Comparison of ENCODE assay signal across 28 cellular contexts in genomic region chr12:9805883-9806282, GRCh38. TPM values are rescaled to one million over a fixed set of nuclear protein-coding genes. Genes with fewer than 3 reads are reported as not detected.
DNase-seq lines count a peak whose midpoint lies in the region; ATAC-seq, FAIRE-seq and TF ChIP-seq lines count a peak whose summit lies in the region.
"Had no signal": no experiment of that assay in that cellular context is flagged by ENCODE, and none has a peak within 500 bp of the region (broad histone marks: within the 10 kb centered on the region; RNA-seq: fewer than 3 reads in every experiment).

No MANE protein-coding gene starts in this region.

- TF ChIP-seq CTCF in A549 (IDR thresholded peaks at IDR 0.05) (no peak), vagina (IDR thresholded peaks at IDR 0.05) (no peak)

- H3K27ac ChIP-seq in A549 (no peak overlapping the region), small intestine (ENCODE audit: low read depth in 1 of 2, low read length in 1 of 2) (no peak overlapping the region), vagina (no peak overlapping the region)
- H3K27ac ChIP-seq: 22Rv1, BLaER1 had no signal

- H3K27me3 ChIP-seq in small intestine (ENCODE audit: control insufficient read depth in 2 of 2, insufficient read depth in 2 of 2, low read length in 2 of 2) (no peaks in the 10 kb centered on the region), vagina (no peaks in the 10 kb centered on the region)
- H3K27me3 ChIP-seq: BLaER1 had no signal

- intact Hi-C loops in sciatic nerve (cut with DNase I): no loop called here
- intact Hi-C loops in vagina (cut with DNase I): no loop called here

- H3K9me3 ChIP-seq in A549 (no peaks in the 10 kb centered on the region), small intestine (ENCODE audit: control insufficient read depth, low read depth) (no peaks in the 10 kb centered on the region), vagina (no peaks in the 10 kb centered on the region)
- H3K9me3 ChIP-seq: BE2C, BLaER1 had no signal

- no peak for FAIRE-seq in A549 (lab: Jason Lieb, UNC)
- peak; percentile 21 for FAIRE-seq in endometrium (lab: Jason Lieb, UNC)
- FAIRE-seq in small intestine (lab: Jason Lieb, UNC): peak; percentile 49
- FAIRE-seq: GM12891, GM19239 had no signal

- H3K4me2 ChIP-seq in A549: no peak overlapping the region
- H3K4me2 ChIP-seq: BLaER1 had no signal

- H3K4me3 ChIP-seq in A549 (no peak overlapping the region), small intestine (ENCODE audit: low read depth in 1 of 2, low read length in 2 of 2) (no peak overlapping the region), vagina (no peak overlapping the region)
- H3K4me3 ChIP-seq: BLaER1 had no signal

- no peak for TF ChIP-seq POLR2A in A549 (IDR thresholded peaks at IDR 0.05; ENCODE audit: low read length)
- no peak for TF ChIP-seq POLR2A in vagina (IDR thresholded peaks at IDR 0.05)

- ATAC-seq in A549 (no peak), sciatic nerve (no peak)

- POLR2A ChIA-PET in A549 (lab: Yijun Ruan, JAX): no interaction called here

- H3K36me3 ChIP-seq in small intestine (ENCODE audit: control insufficient read depth in 2 of 2, insufficient read depth in 2 of 2, low read length in 2 of 2) (no peaks in the 10 kb centered on the region), vagina (no peaks in the 10 kb centered on the region)
- H3K36me3 ChIP-seq: BE2C, BLaER1 had no signal

- DNase-seq in A549 (ENCODE audit: low read depth in 1 of 2, low spot score in 1 of 2) (no peak), small intestine (no peak), sciatic nerve (ENCODE audit: low spot score) (no peak), vagina (ENCODE audit: extremely low spot score in 2 of 2) (no peak)
- DNase-seq: ACHN; BE2C; C1 segment of cervical spinal cord; CD4-positive, alpha-beta memory T cell; CD4-positive, CD25-positive, alpha-beta regulatory T cell; CD8-positive, alpha-beta memory T cell; COR-L47; DMS 273 treated with DMSO at 0.1 percent for 48 hours; DMS153; DMS53; DMS79; DND-41; EL; GDM1 had no signal

- no peak for TF ChIP-seq EP300 in A549 (IDR thresholded peaks at IDR 0.05)

- no peak for TF ChIP-seq RAD21 in A549 (conservative IDR thresholded peaks at IDR 0.05 in 1 of 2, IDR thresholded peaks at IDR 0.05 in 1 of 2)

- CTCF ChIA-PET in A549 (lab: Yijun Ruan, JAX): interaction anchor here (1.2 kb wide), 1 partner anchor 9 kb away, joined by 3 read pairs; no protein-coding TSS in a partner anchor

- H3K4me1 ChIP-seq in A549 (no peaks in the 10 kb centered on the region), small intestine (ENCODE audit: control insufficient read depth in 2 of 2, insufficient read depth in 1 of 2, low read depth in 1 of 2, low read length in 1 of 2) (no peaks in the 10 kb centered on the region), vagina (no peaks in the 10 kb centered on the region)
- H3K4me1 ChIP-seq: BE2C had no signal

- WGBS in A549 (ENCODE audit: missing lambda C conversion rate): 22% methylated on average over 2 of the region's 2 CpGs
- WGBS in small intestine, 3 donors: 86 to 97% (median 92%) methylated on average over 2 of the region's 2 CpGs

TF ChIP-seq in A549, 52 proteins besides CTCF, POLR2A, EP300 and RAD21:
- TF ChIP-seq CBX8 (IDR thresholded peaks at IDR 0.05): peak; percentile 39; the same call in 1 of the 2 replicates
- TF ChIP-seq HOXB5 (CRISPR knock-in tag; IDR thresholded peaks at IDR 0.05): no peak
- peak; percentile 94; the same call in 1 of the 2 replicates for TF ChIP-seq RNF2 (IDR thresholded peaks at IDR 0.05; ENCODE audit: borderline replicate concordance, low read depth)
- no peak for TF ChIP-seq POLR2AphosphoS2 (conservative IDR thresholded peaks at IDR 0.05; ENCODE audit: low read length)
- TF ChIP-seq TP53 (CRISPR knock-in tag; IDR thresholded peaks at IDR 0.05): no peak
- no peak for TF ChIP-seq RFX5 (IDR thresholded peaks at IDR 0.05)
- TF ChIP-seq SMC3 (IDR thresholded peaks at IDR 0.05): no peak
- no peak for TF ChIP-seq ELK1 (IDR thresholded peaks at IDR 0.05; ENCODE audit: low read depth, low read length)

RNA-seq across cellular contexts. Expression of gene KLRF1, which starts 21.4 kb away (rescaled TPM):
- polyA plus RNA-seq in A549 (2011; rRNA removed) (not detected in 2 replicates), A549 (2017; fragmentation: RNase III; extraction: RNeasy Plus Mini Kit Qiagen cat#74134 plus additional on column Dnase treatment) (not detected in 3 replicates), small intestine (under 1 TPM in 1 of 3 donors, not detected in 2; 0.24 TPM)
- polyA plus RNA-seq in A549 (2012; cell fraction: cytosol; rRNA removed): not detected in 2 replicates
- not detected in 2 replicates for polyA plus RNA-seq in A549 (2012; cell fraction: nucleus; rRNA removed)
- not detected in 2 replicates for polyA minus RNA-seq in A549 (2011; rRNA and poly(A)+ RNA removed)
- total RNA-seq in sciatic nerve (1.8 TPM), vagina (not detected)
- total RNA-seq: A172; A673; CD4-positive, CD25-positive, alpha-beta regulatory T cell; CD8-positive, alpha-beta memory T cell; Daoy; G401 had no signal
- polyA plus RNA-seq: AG04450 had no signal

RNA-seq across cellular contexts. Expression of gene CD69, which starts 45.2 kb away (rescaled TPM):
- polyA plus RNA-seq in A549 (2011; rRNA removed): not detected in 2 replicates
- not detected in 2 replicates for polyA plus RNA-seq in A549 (2012; cell fraction: cytosol; rRNA removed)
- not detected in 2 replicates for polyA plus RNA-seq in A549 (2012; cell fraction: nucleus; rRNA removed)
- not detected in 3 replicates for polyA plus RNA-seq in A549 (2017; fragmentation: RNase III; extraction: RNeasy Plus Mini Kit Qiagen cat#74134 plus additional on column Dnase treatment)
- polyA minus RNA-seq in A549 (2011; rRNA and poly(A)+ RNA removed): not detected in 2 replicates
- polyA plus RNA-seq in small intestine: 1 to 10 TPM; 1.8 to 6.2 (median 4.1) TPM
- 10.9 TPM for total RNA-seq in sciatic nerve
- 28.5 TPM for total RNA-seq in vagina
- total RNA-seq: A172, A673, G401 had no signal
- polyA plus RNA-seq: AG04450 had no signal
